17 cellular contexts compared by ENCODE assay signal in genomic region chr20:55424446-55424845, GRCh38.
A peak's percentile ranks its signal among the peaks of the same experiment; 100 is the strongest.
DNase-seq lines count a peak whose midpoint lies in the region; ATAC-seq and TF ChIP-seq lines count a peak whose summit lies in the region.
"Had no signal": no experiment of that assay in that cellular context is flagged by ENCODE, and none has a peak within 500 bp of the region (broad histone marks: within the 10 kb centered on the region; RNA-seq: fewer than 3 reads in every experiment).

No MANE protein-coding gene starts in this region.

- H4K8ac ChIP-seq in H9 (replicated peaks; ENCODE audit: insufficient read length, low read depth, low read length): no peak overlapping the region

- H3K23me2 ChIP-seq in H9 (ENCODE audit: insufficient read length, low read depth, low read length, poor library complexity, severe bottlenecking): no peaks in the 10 kb centered on the region

- peak overlapping the region; percentile 2 for H2BK12ac ChIP-seq in H9 (ENCODE audit: insufficient read length, low read depth, low read length)

- no peaks in the 10 kb centered on the region for H3K9me3 ChIP-seq in H9 (ENCODE audit: control insufficient read depth, low read depth, low read length)
- no peaks in the 10 kb centered on the region for H3K9me3 ChIP-seq in neural progenitor cell (ENCODE audit: low read depth)
- no peaks in the 10 kb centered on the region for H3K9me3 ChIP-seq in naive thymus-derived CD4-positive, alpha-beta T cell (ENCODE audit: control insufficient read depth in 2 of 3, low read length in 3 of 3)
- H3K9me3 ChIP-seq: HAP-1 had no signal

- no peak overlapping the region for H3K23ac ChIP-seq in H9 (ENCODE audit: insufficient read length, low read depth, low read length)

- H2BK15ac ChIP-seq in H9 (ENCODE audit: low read depth, low read length): 0 out of 2 replicates have a peak overlapping the region, but pooled peaks have one; percentile 44

- H3K4me1 Mint-ChIP-seq in H9 (peaks cover 49 to 59% of the 10 kb centered on the region in 2 experiments), neural progenitor cell (peaks cover 6% of the 10 kb centered on the region)
- no peaks in the 10 kb centered on the region for H3K4me1 Mint-ChIP-seq in naive thymus-derived CD4-positive, alpha-beta T cell
- H3K4me1 Mint-ChIP-seq: CD4-positive, alpha-beta memory T cell had no signal

- H3F3A ChIP-seq in neural progenitor cell (ENCODE audit: low read depth): no peaks in the 10 kb centered on the region

- H3K4me3 ChIP-seq in neural progenitor cell: no peak overlapping the region
- H3K4me3 ChIP-seq in naive thymus-derived CD4-positive, alpha-beta T cell (ENCODE audit: low read length): no peak overlapping the region
- H3K4me3 ChIP-seq: GM23248, HAP-1 had no signal

- H2BK5ac ChIP-seq in H9 (ENCODE audit: insufficient read length, low read length): no peak overlapping the region

- CTCF ChIA-PET in naive thymus-derived CD4-positive, alpha-beta T cell (lab: Charles Lee): no interaction called here

- POLR2A ChIA-PET in naive thymus-derived CD4-positive, alpha-beta T cell (lab: Charles Lee): no interaction called here

- H3K36me3 Mint-ChIP-seq in H9 (ENCODE audit: insufficient read depth in 1 of 3, low read depth in 3 of 3): peaks cover 1 to 12% (median 1%) of the 10 kb centered on the region in 3 experiments; a peak in 5 of 7 replicates
- no peaks in the 10 kb centered on the region for H3K36me3 Mint-ChIP-seq in neural progenitor cell
- no peaks in the 10 kb centered on the region for H3K36me3 Mint-ChIP-seq in naive thymus-derived CD4-positive, alpha-beta T cell
- H3K36me3 Mint-ChIP-seq: CD4-positive, alpha-beta memory T cell had no signal

- no peak overlapping the region for H3K4ac ChIP-seq in H9 (ENCODE audit: low read depth, low read length)

- H3K14ac ChIP-seq in H9 (ENCODE audit: insufficient read depth, low read length): no peak overlapping the region

- H2BK120ac ChIP-seq in H9 (ENCODE audit: low read depth, low read length, poor library complexity, severe bottlenecking): no peak overlapping the region

- no peak overlapping the region for H3K56ac ChIP-seq in H9 (ENCODE audit: insufficient read length, low read depth, low read length)

- H3K18ac ChIP-seq in H9 (ENCODE audit: insufficient read length, low read depth, low read length): no peak overlapping the region

- H3K27me3 ChIP-seq in H9 (ENCODE audit: insufficient read depth, low read length) (no peaks in the 10 kb centered on the region), neural progenitor cell (no peaks in the 10 kb centered on the region)
- H3K27me3 ChIP-seq in naive thymus-derived CD4-positive, alpha-beta T cell (ENCODE audit: control insufficient read depth in 2 of 2, insufficient read depth in 2 of 2, low read length in 2 of 2): no peaks in the 10 kb centered on the region

- H3K27me3 Mint-ChIP-seq in H9 (ENCODE audit: low read depth) (no peaks in the 10 kb centered on the region), neural progenitor cell (ENCODE audit: insufficient read depth, low read depth) (peaks cover 2% of the 10 kb centered on the region)
- peaks cover 0 to 13% (median 0%) of the 10 kb centered on the region in 5 donors for H3K27me3 Mint-ChIP-seq in naive thymus-derived CD4-positive, alpha-beta T cell

- TF ChIP-seq CTCF in H9 (conservative IDR thresholded peaks at IDR 0.05) (no peak), neural progenitor cell (IDR thresholded peaks at IDR 0.05) (no peak)

- H3K27ac ChIP-seq in H9 (ENCODE audit: insufficient read length, low read depth, low read length) (no peak overlapping the region), neural progenitor cell (no peak overlapping the region)
- no peak overlapping the region for H3K27ac ChIP-seq in naive thymus-derived CD4-positive, alpha-beta T cell (ENCODE audit: low read depth, low read length)
- H3K27ac ChIP-seq: GM23248 had no signal

- H3K79me2 ChIP-seq in H9 (ENCODE audit: insufficient read depth, low read length) (no peaks in the 10 kb centered on the region), neural progenitor cell (ENCODE audit: low read depth) (no peaks in the 10 kb centered on the region)

- WGBS in H9 (ENCODE audit: extremely low coverage, insufficient read length, low lambda C conversion rate): no CpG with 5 or more reads among the region's 3 CpGs

- ATAC-seq in naive thymus-derived CD4-positive, alpha-beta T cell: no peak

- H3K4me2 ChIP-seq in H9 (ENCODE audit: insufficient read depth, insufficient read length, low read length): no peak overlapping the region
- no peak overlapping the region for H3K4me2 ChIP-seq in neural progenitor cell

- H3K4me1 ChIP-seq in H9 (ENCODE audit: insufficient read depth, low read length): peaks cover 15% of the 10 kb centered on the region
- peaks cover 6% of the 10 kb centered on the region for H3K4me1 ChIP-seq in neural progenitor cell
- no peaks in the 10 kb centered on the region for H3K4me1 ChIP-seq in naive thymus-derived CD4-positive, alpha-beta T cell (ENCODE audit: control insufficient read depth in 2 of 2, insufficient read depth in 2 of 2, low read length in 2 of 2)
- H3K4me1 ChIP-seq: HAP-1 had no signal

- no peak overlapping the region for H4K5ac ChIP-seq in H9 (ENCODE audit: insufficient read length, low read depth, low read length)

- no peak overlapping the region for H3K4me3 Mint-ChIP-seq in H9
- H3K4me3 Mint-ChIP-seq in neural progenitor cell: no peak overlapping the region
- no peak overlapping the region for H3K4me3 Mint-ChIP-seq in naive thymus-derived CD4-positive, alpha-beta T cell
- H3K4me3 Mint-ChIP-seq: CD4-positive, alpha-beta memory T cell; HFFc6 had no signal

- H2AFZ ChIP-seq in H9 (ENCODE audit: low read length): no peak overlapping the region
- H2AFZ ChIP-seq in neural progenitor cell (replicated peaks): peak overlapping the region; percentile 58
- H2AFZ ChIP-seq: GM23248 had no signal

- no peak overlapping the region for H4K91ac ChIP-seq in H9 (ENCODE audit: insufficient read length, low read depth, low read length)

- peaks cover 6 to 11% of the 10 kb centered on the region in 2 experiments for H3K9me3 Mint-ChIP-seq in H9
- peaks cover 4% of the 10 kb centered on the region for H3K9me3 Mint-ChIP-seq in neural progenitor cell
- peaks cover 0 to 10% (median 7%) of the 10 kb centered on the region in 11 donors for H3K9me3 Mint-ChIP-seq in naive thymus-derived CD4-positive, alpha-beta T cell

- no peak overlapping the region for H2BK20ac ChIP-seq in H9 (ENCODE audit: low read depth, low read length, poor library complexity, severe bottlenecking)

- H3K27ac Mint-ChIP-seq in H9: no peak overlapping the region; a peak in 2 of 7 replicates
- H3K27ac Mint-ChIP-seq in neural progenitor cell: no peak overlapping the region
- H3K27ac Mint-ChIP-seq in naive thymus-derived CD4-positive, alpha-beta T cell: no peak overlapping the region
- H3K27ac Mint-ChIP-seq: CD4-positive, alpha-beta memory T cell; HFFc6 had no signal

- intact Hi-C loops in naive thymus-derived CD4-positive, alpha-beta T cell (cut with micrococcal nuclease): loop anchor here in 1 of 2 donors (10.0 kb wide), 1 partner anchor 60 kb away; no protein-coding TSS in a partner anchor

- no peaks in the 10 kb centered on the region for H3K36me3 ChIP-seq in neural progenitor cell
- no peaks in the 10 kb centered on the region for H3K36me3 ChIP-seq in naive thymus-derived CD4-positive, alpha-beta T cell (ENCODE audit: control insufficient read depth in 2 of 3, insufficient read depth in 3 of 3, low read length in 3 of 3)
- H3K36me3 ChIP-seq: HAP-1 had no signal

- H3K79me1 ChIP-seq in H9 (ENCODE audit: insufficient read depth, low read depth, low read length, poor library complexity, severe bottlenecking): no peaks in the 10 kb centered on the region

- DNase-seq in H9 (no peak), NCI-H146 (lab: John Stamatoyannopoulos, UW) (peak; percentile 51), left kidney (ENCODE audit: low read depth, low spot score) (peak; percentile 15), neural progenitor cell (ENCODE audit: low spot score) (no peak), SW 1271 (lab: John Stamatoyannopoulos, UW) (no peak), medulla oblongata (ENCODE audit: extremely low spot score) (no peak)
- no peak for DNase-seq in naive thymus-derived CD4-positive, alpha-beta T cell
- DNase-seq: C1 segment of cervical spinal cord; Calu3; CD4-positive, alpha-beta memory T cell; COR-L47; DMS53; DMS79 treated with DMSO at 0.1 percent for 48 hours; GF-D8; GM23248; HFFc6 had no signal

- H3T11ph ChIP-seq in H9 (ENCODE audit: low read length): no peak overlapping the region

- no peak overlapping the region for H2AK5ac ChIP-seq in H9 (ENCODE audit: insufficient read length, low read length)

- no peaks in the 10 kb centered on the region for H4K20me1 ChIP-seq in H9 (ENCODE audit: control insufficient read depth, insufficient read depth, insufficient read length)
- no peaks in the 10 kb centered on the region for H4K20me1 ChIP-seq in neural progenitor cell (ENCODE audit: low read depth)

- H3K9ac ChIP-seq in H9 (ENCODE audit: extremely low read depth, insufficient read length, low read length): no peak overlapping the region
- H3K9ac ChIP-seq in neural progenitor cell: no peak overlapping the region
- H3K9ac ChIP-seq: GM23248 had no signal

Comparison
In these comparisons a context has a peak if more than half of its experiments do, and no peak if none do; other contexts are left out.
1. DNase-seq: peak in NCI-H146 (single experiment) and left kidney (single experiment); none in H9 (single experiment), neural progenitor cell (single experiment), SW 1271 (0 of 2), naive thymus-derived CD4-positive, alpha-beta T cell (0 of 9) and medulla oblongata (single experiment).